8 cellular contexts compared by ENCODE assay signal in the genomic region with DNA sequence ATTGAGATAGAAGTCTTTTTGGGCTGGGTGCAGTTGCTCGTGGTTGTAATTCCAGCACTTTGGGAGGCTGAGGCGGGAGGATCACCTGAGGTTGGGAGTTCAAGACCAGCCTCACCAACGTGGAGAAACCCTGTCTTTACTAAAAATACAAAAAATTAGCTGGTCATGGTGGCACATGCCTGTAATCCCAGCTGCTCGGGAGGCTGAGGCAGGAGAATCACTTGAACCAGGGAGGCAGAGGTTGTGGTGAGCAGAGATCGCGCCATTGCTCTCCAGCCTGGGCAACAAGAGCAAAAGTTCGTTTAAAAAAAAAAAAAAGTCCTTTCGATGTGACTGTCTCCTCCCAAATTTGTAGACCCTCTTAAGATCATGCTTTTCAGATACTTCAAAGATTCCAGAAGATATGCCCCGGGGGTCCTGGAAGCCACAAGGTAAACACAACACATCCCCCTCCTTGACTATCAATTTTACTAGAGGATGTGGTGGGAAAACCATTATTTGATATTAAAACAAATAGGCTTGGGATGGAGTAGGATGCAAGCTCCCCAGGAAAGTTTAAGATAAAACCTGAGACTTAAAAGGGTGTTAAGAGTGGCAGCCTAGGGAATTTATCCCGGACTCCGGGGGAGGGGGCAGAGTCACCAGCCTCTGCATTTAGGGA. TPM values are rescaled to one million over a fixed set of nuclear protein-coding genes. Genes with fewer than 3 reads are reported as not detected.
DNase-seq lines count a peak whose midpoint lies in the region; ATAC-seq, FAIRE-seq and TF ChIP-seq lines count a peak whose summit lies in the region.
"Not testable (repeated sequence)": the region's sequence is repeated elsewhere in the genome, so short reads cannot be mapped to it uniquely, and the experiment has no call there.

No MANE protein-coding gene starts in this region.

- not testable (repeated sequence) for H2BK120ac ChIP-seq in mesenchymal stem cell (ENCODE audit: low read depth, low read length)

- CTCF ChIA-PET in A673 (lab: Charles Lee) = interaction anchor here (0.7 to 1.2 kb wide), 3 partner anchors 27 to 78 kb away, joined by 3 read pairs; a partner anchor contains a TSS

- ATAC-seq in heart right ventricle, pancreas: not testable (repeated sequence)

- H4K8ac ChIP-seq in mesenchymal stem cell (ENCODE audit: low read length) = peak overlapping the region; percentile 75

- 46 to 51% methylated on average over 11 of the region's 11 CpGs for WGBS in heart right ventricle, 2 donors
- 32% methylated on average over 6 of the region's 11 CpGs for WGBS in mesenchymal stem cell
- 43 to 49% methylated on average over 11 of the region's 11 CpGs for WGBS in pancreas, 2 donors

- H3K36me3 ChIP-seq in A673 (ENCODE audit: insufficient read depth, low read length, poor library complexity, severe bottlenecking); duodenal mucosa (ENCODE audit: control insufficient read depth in 1 of 2, insufficient read depth in 2 of 2, low read length in 2 of 2); heart right ventricle; pancreas; subcutaneous abdominal adipose tissue (ENCODE audit: control insufficient read depth in 5 of 5, insufficient read depth in 5 of 5, low read length in 5 of 5): not testable (repeated sequence)
- H3K36me3 ChIP-seq in HUES48 (ENCODE audit: control insufficient read depth, insufficient read depth, low read length) = peaks cover 19% of the 10 kb centered on the region; the same call in 1 of the 2 replicates
- H3K36me3 ChIP-seq in mesenchymal stem cell (ENCODE audit: control insufficient read depth in 1 of 2, insufficient read depth in 2 of 2, low read depth in 1 of 2, low read length in 2 of 2) = peaks cover 0 to 13% of the 10 kb centered on the region in 2 experiments

- not testable (repeated sequence) for TF ChIP-seq CTCF in A673 (conservative IDR thresholded peaks at IDR 0.05; ENCODE audit: low read depth, low read length); heart right ventricle (IDR thresholded peaks at IDR 0.05); pancreas (IDR thresholded peaks at IDR 0.05)

- H3K27me3 Mint-ChIP-seq in activated naive CD4-positive, alpha-beta T cell treated with anti-CD3 and anti-CD28 coated beads, Interleukin-2, amount 50 U/mL, for 24 hours = peaks cover 23% of the 10 kb centered on the region

- H4K91ac ChIP-seq in mesenchymal stem cell (ENCODE audit: low read length) = not testable (repeated sequence)

- POLR2A ChIA-PET in A673 (lab: Charles Lee; ENCODE audit: low non-redundant PET) = not testable (repeated sequence)

- peaks cover 22% of the 10 kb centered on the region for H3K79me1 ChIP-seq in mesenchymal stem cell (replicated peaks; ENCODE audit: low read length, poor library complexity, severe bottlenecking)

- not testable (repeated sequence) for H3K27me3 ChIP-seq in A673 (replicated peaks; ENCODE audit: insufficient read depth, low read depth, low read length, poor library complexity); HUES48 (ENCODE audit: control insufficient read depth, insufficient read depth, low read length); duodenal mucosa (ENCODE audit: control insufficient read depth in 1 of 2, insufficient read depth in 2 of 2, low read length in 2 of 2); mesenchymal stem cell (ENCODE audit: control insufficient read depth in 1 of 2, insufficient read depth in 1 of 2, low read length in 2 of 2); pancreas
- H3K27me3 ChIP-seq in heart right ventricle (peaks cover 0 to 33% (median 0%) of the 10 kb centered on the region in 7 donors), subcutaneous abdominal adipose tissue (ENCODE audit: control insufficient read depth in 5 of 5, insufficient read depth in 4 of 5, low read length in 5 of 5) (peaks cover 0 to 16% (median 8%) of the 10 kb centered on the region in 5 donors)

- H2AFZ ChIP-seq in mesenchymal stem cell (ENCODE audit: low read depth, low read length) = not testable (repeated sequence)

- H3K27ac ChIP-seq in A673 (ENCODE audit: low read depth, low read length, poor library complexity, severe bottlenecking) = peak overlapping the region; percentile 61
- peak overlapping the region; percentile 88 for H3K27ac ChIP-seq in HUES48 (ENCODE audit: low read depth, low read length)
- H3K27ac ChIP-seq in duodenal mucosa (ENCODE audit: low read depth, low read length) = peak overlapping the region; percentile 80
- peak overlapping the region; percentile 78 to 96 (median 89) for H3K27ac ChIP-seq in heart right ventricle
- H3K27ac ChIP-seq in mesenchymal stem cell (ENCODE audit: low read length, poor library complexity, severe bottlenecking) = peak overlapping the region; percentile 20
- H3K27ac ChIP-seq in pancreas = peak overlapping the region; percentile 83 to 93 (median 92)
- H3K27ac ChIP-seq in subcutaneous abdominal adipose tissue (ENCODE audit: low read depth, low read length) = not testable (repeated sequence)

- H3K14ac ChIP-seq in mesenchymal stem cell (ENCODE audit: low read length in 2 of 2) = not testable (repeated sequence)

- H3K9me3 ChIP-seq in A673 (ENCODE audit: low read depth, low read length, poor library complexity, severe bottlenecking); HUES48 (ENCODE audit: control insufficient read depth, insufficient read depth, low read length); duodenal mucosa (ENCODE audit: control insufficient read depth in 1 of 2, low read length in 2 of 2); heart right ventricle; mesenchymal stem cell (ENCODE audit: control insufficient read depth, low read length); pancreas; subcutaneous abdominal adipose tissue (ENCODE audit: control insufficient read depth in 5 of 5, low read length in 5 of 5): not testable (repeated sequence)

- H3K4me3 Mint-ChIP-seq in activated naive CD4-positive, alpha-beta T cell treated with anti-CD3 and anti-CD28 coated beads, Interleukin-2, amount 50 U/mL, for 24 hours = peak overlapping the region; percentile 44

- not testable (repeated sequence) for H3K4me1 ChIP-seq in A673 (ENCODE audit: insufficient read depth, low read length, poor library complexity, severe bottlenecking)
- peaks cover 69% of the 10 kb centered on the region for H3K4me1 ChIP-seq in HUES48 (ENCODE audit: control insufficient read depth, insufficient read depth, low read length)
- H3K4me1 ChIP-seq in duodenal mucosa (ENCODE audit: control insufficient read depth in 1 of 2, insufficient read depth in 2 of 2, low read length in 2 of 2) = peaks cover 41 to 46% of the 10 kb centered on the region in 2 donors
- H3K4me1 ChIP-seq in heart right ventricle = peaks cover 4 to 42% (median 29%) of the 10 kb centered on the region in 9 donors
- peaks cover 37% of the 10 kb centered on the region for H3K4me1 ChIP-seq in mesenchymal stem cell (ENCODE audit: control insufficient read depth, insufficient read depth, low read depth, low read length)
- H3K4me1 ChIP-seq in pancreas = peaks cover 4 to 26% (median 15%) of the 10 kb centered on the region in 3 donors
- H3K4me1 ChIP-seq in subcutaneous abdominal adipose tissue (ENCODE audit: control insufficient read depth in 5 of 5, insufficient read depth in 5 of 5, low read length in 5 of 5) = peaks cover 0 to 15% (median 13%) of the 10 kb centered on the region in 5 donors

- H2AK5ac ChIP-seq in mesenchymal stem cell (ENCODE audit: low read length, severe bottlenecking) = peak overlapping the region; percentile 79

- not testable (repeated sequence) for H3K4me1 Mint-ChIP-seq in activated naive CD4-positive, alpha-beta T cell treated with anti-CD3 and anti-CD28 coated beads, Interleukin-2, amount 50 U/mL, for 24 hours

- H3K27ac Mint-ChIP-seq in activated naive CD4-positive, alpha-beta T cell treated with anti-CD3 and anti-CD28 coated beads, Interleukin-2, amount 50 U/mL, for 24 hours = not testable (repeated sequence)

- not testable (repeated sequence) for DNase-seq in A673 (ENCODE audit: low spot score); heart right ventricle; mesenchymal stem cell; pancreas

- intact Hi-C loops in A673 (cut with micrococcal nuclease; ENCODE audit: unreplicated experiment); heart right ventricle (cut with DNase I); pancreas (cut with DNase I): not testable (repeated sequence)

- H3K18ac ChIP-seq in mesenchymal stem cell (ENCODE audit: low read depth in 1 of 2, low read length in 2 of 2) = peak overlapping the region in 1 of 2 experiments; percentile 53

- FAIRE-seq in pancreas (lab: Jason Lieb, UNC) = not testable (repeated sequence)

- H3K9ac ChIP-seq in HUES48 (ENCODE audit: low read depth, low read length) (peak overlapping the region; percentile 78; the same call in 1 of the 2 replicates), duodenal mucosa (ENCODE audit: low read depth in 1 of 2, low read length in 2 of 2) (peak overlapping the region; percentile 73 to 93), mesenchymal stem cell (ENCODE audit: low read length) (peak overlapping the region; percentile 88), subcutaneous abdominal adipose tissue (ENCODE audit: low read length in 5 of 5) (peak overlapping the region in 4 of 5 donors; percentile 33 to 63 (median 52))

- H3K9me3 Mint-ChIP-seq in activated naive CD4-positive, alpha-beta T cell treated with anti-CD3 and anti-CD28 coated beads, Interleukin-2, amount 50 U/mL, for 24 hours = not testable (repeated sequence)

- not testable (repeated sequence) for H2BK15ac ChIP-seq in mesenchymal stem cell (ENCODE audit: low read depth, poor library complexity, severe bottlenecking)

- peak overlapping the region in 1 of 2 experiments; percentile 47 for H3K4ac ChIP-seq in mesenchymal stem cell (ENCODE audit: low read depth in 1 of 2, low read length in 2 of 2)

- BruUV-seq in A673 (replicated peaks; lab: Mats Ljungman, UMichigan) = not testable (repeated sequence)

- H2BK12ac ChIP-seq in mesenchymal stem cell (ENCODE audit: low read length in 2 of 2) = not testable (repeated sequence)

- H3K4me3 ChIP-seq in A673 (ENCODE audit: low read depth, low read length, poor library complexity, severe bottlenecking) (peak overlapping the region; percentile 70), HUES48 (ENCODE audit: low read depth, low read length) (peak overlapping the region; percentile 80), duodenal mucosa (ENCODE audit: low read depth in 1 of 2, low read length in 2 of 2) (peak overlapping the region; percentile 73 to 82), heart right ventricle (peak overlapping the region; percentile 70 to 99 (median 82)), mesenchymal stem cell (ENCODE audit: insufficient read depth in 1 of 2, low read depth in 1 of 2, low read length in 2 of 2) (peak overlapping the region; percentile 83 to 92), pancreas (peak overlapping the region; percentile 79 to 93 (median 86)), subcutaneous abdominal adipose tissue (ENCODE audit: low read depth in 1 of 5, low read length in 5 of 5) (peak overlapping the region; percentile 46 to 66 (median 62))

- not testable (repeated sequence) for H3K23ac ChIP-seq in mesenchymal stem cell (ENCODE audit: low read length in 2 of 2)

- H3K36me3 Mint-ChIP-seq in activated naive CD4-positive, alpha-beta T cell treated with anti-CD3 and anti-CD28 coated beads, Interleukin-2, amount 50 U/mL, for 24 hours = not testable (repeated sequence)

- H2BK5ac ChIP-seq in mesenchymal stem cell (ENCODE audit: low read depth, low read length, poor library complexity, severe bottlenecking) = not testable (repeated sequence)

- H3K4me2 ChIP-seq in mesenchymal stem cell (ENCODE audit: low read length, poor library complexity, severe bottlenecking) = peak overlapping the region; percentile 91

RNA-seq across cellular contexts. Expression of a gene that starts 0.6 kb away (rescaled TPM):
- total RNA-seq in A673 (2021) (11.1 and 17.8 TPM in 2 replicates), heart right ventricle (10 to 100 TPM; 53.9 to 89.1 (median 68.1) TPM), pancreas (10 to 100 TPM; 38.7 to 78.9 (median 45.0) TPM)
- polyA plus RNA-seq in heart right ventricle (10 to 100 TPM; 40.3 to 41.2 TPM), pancreas (10 to 100 TPM; 37.2 to 44.3 TPM)
- 26.2 TPM for polyA plus RNA-seq in mesenchymal stem cell (2013, experiment 1 of 2)
- polyA plus RNA-seq in mesenchymal stem cell (2013, experiment 2 of 2) = 25.3 TPM

RNA-seq across cellular contexts. Expression of a gene that starts 11.4 kb away (rescaled TPM):
- total RNA-seq in A673 (2021) (3.6 and 7.6 TPM in 2 replicates), heart right ventricle (10 to 100 TPM in 9 of 10 donors, 1 to 10 TPM in 1; 9.2 to 18.2 (median 13.8) TPM), pancreas (10 to 100 TPM; 19.4 to 33.4 (median 23.1) TPM)
- polyA plus RNA-seq in heart right ventricle (10 to 100 TPM; 12.5 to 16.8 TPM), pancreas (10 to 100 TPM; 34.7 to 46.3 TPM)
- polyA plus RNA-seq in mesenchymal stem cell (2013, experiment 1 of 2) = 6.1 TPM
- 5.9 TPM for polyA plus RNA-seq in mesenchymal stem cell (2013, experiment 2 of 2)

RNA-seq across cellular contexts. Expression of a gene that starts 31.0 kb away (rescaled TPM):
- not detected in 2 replicates for total RNA-seq in A673 (2021)
- total RNA-seq in heart right ventricle = 10 to 100 TPM in 1 of 10 donors, 1 to 10 TPM in 9; 2.7 to 12.8 (median 3.9) TPM
- 10 to 100 TPM; 16.8 to 30.0 TPM for polyA plus RNA-seq in heart right ventricle
- 0.17 TPM for polyA plus RNA-seq in mesenchymal stem cell (2013, experiment 1 of 2)
- 0.21 TPM for polyA plus RNA-seq in mesenchymal stem cell (2013, experiment 2 of 2)
- under 1 TPM in 3 of 6 donors, not detected in 3; 0.16 to 0.64 (median 0.23) TPM for total RNA-seq in pancreas
- 10 to 100 TPM in 1 of 2 donors, 1 to 10 TPM in 1; 3.0 to 11.7 TPM for polyA plus RNA-seq in pancreas

RNA-seq across cellular contexts. Expression of a gene that starts 31.0 kb away (rescaled TPM):
- total RNA-seq in A673 (2021) (30.5 and 33.5 TPM in 2 replicates), heart right ventricle (10 to 100 TPM; 27.7 to 68.4 (median 39.1) TPM), pancreas (10 to 100 TPM; 17.0 to 26.5 (median 24.3) TPM)
- polyA plus RNA-seq in heart right ventricle (100 to 1,000 TPM; 104 to 190 TPM), pancreas (10 to 100 TPM; 54.4 to 75.2 TPM)
- polyA plus RNA-seq in mesenchymal stem cell (2013, experiment 1 of 2) = 91.2 TPM
- 95.9 TPM for polyA plus RNA-seq in mesenchymal stem cell (2013, experiment 2 of 2)

RNA-seq across cellular contexts. Expression of a gene that starts 34.1 kb away (rescaled TPM):
- 0.54 and 0.79 TPM in 2 replicates for total RNA-seq in A673 (2021)
- 1,000 to 10,000 TPM; 3,683 to 6,290 (median 4,342) TPM for total RNA-seq in heart right ventricle
- polyA plus RNA-seq in heart right ventricle = 1,000 to 10,000 TPM; 2,452 to 2,624 TPM
- polyA plus RNA-seq in mesenchymal stem cell (2013, experiment 1 of 2) = 0.12 TPM
- polyA plus RNA-seq in mesenchymal stem cell (2013, experiment 2 of 2) = 0.05 TPM
- total RNA-seq in pancreas = 1 to 10 TPM in 1 of 6 donors, under 1 TPM in 5; 0.13 to 2.0 (median 0.30) TPM
- polyA plus RNA-seq in pancreas = 1 to 10 TPM; 1.1 to 3.0 TPM
